8 cellular contexts compared by ENCODE assay signal in the genomic region with DNA sequence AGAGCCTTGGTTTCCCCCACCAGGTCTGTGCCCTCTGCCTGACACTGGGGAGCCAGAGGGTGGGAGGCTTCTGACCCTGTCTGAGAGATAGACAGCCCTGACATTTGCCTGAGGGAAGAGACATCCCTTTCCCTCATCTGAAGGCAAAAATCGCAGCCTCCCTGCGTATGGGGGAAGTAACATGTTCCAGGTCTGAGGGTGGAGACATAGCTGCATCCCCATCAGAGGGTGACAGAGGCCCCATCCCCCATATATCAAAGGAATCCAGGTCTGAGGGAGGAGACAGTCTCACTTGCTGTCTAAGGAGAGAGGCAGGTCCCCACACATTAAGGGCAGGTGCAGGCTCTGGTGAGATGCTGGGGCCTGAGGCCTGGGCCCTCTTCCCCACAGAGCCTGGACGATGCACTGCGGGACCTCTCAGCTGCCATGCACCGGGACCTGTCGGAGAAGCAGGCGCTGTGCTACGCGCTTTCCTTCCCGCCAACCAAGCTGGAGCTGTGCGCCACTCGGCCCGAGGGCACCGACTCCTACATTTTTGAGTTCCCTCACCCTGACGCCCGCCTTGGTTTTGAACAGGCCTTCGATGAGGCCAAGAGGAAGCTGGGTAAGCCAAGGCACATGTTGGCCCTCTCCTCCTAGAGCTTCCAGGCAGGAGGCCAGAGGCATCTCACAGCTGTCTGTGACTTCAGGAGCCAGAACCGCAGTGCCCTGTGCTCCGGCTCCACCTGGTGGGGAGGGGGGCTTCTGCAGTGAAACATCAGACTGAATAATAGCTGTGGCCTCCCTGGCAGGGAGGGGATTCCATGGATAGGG. TPM values are rescaled to one million over a fixed set of nuclear protein-coding genes. Genes with fewer than 3 reads are reported as not detected.
A peak's percentile ranks its signal among the peaks of the same experiment; 100 is the strongest.
DNase-seq lines count a peak whose midpoint lies in the region; ATAC-seq and TF ChIP-seq lines count a peak whose summit lies in the region.

No MANE protein-coding gene starts in this region.

- ATAC-seq in activated CD8-positive, alpha-beta T cell treated with anti-CD3 and anti-CD28 coated beads for 36 hours: peak; percentile 63
- ATAC-seq in HG02678 (IDR thresholded peaks at IDR 0.05; ENCODE audit: unreplicated experiment) (no peak), HG03175 (IDR thresholded peaks at IDR 0.05; ENCODE audit: unreplicated experiment) (no peak)

- H3K27me3 ChIP-seq in thyroid gland: no peaks in the 10 kb centered on the region

- H3K4me1 Mint-ChIP-seq in activated CD8-positive, alpha-beta T cell treated with anti-CD3 and anti-CD28 coated beads for 36 hours (ENCODE audit: low read depth): peaks cover under 1% of the 10 kb centered on the region

- no peak overlapping the region for H3K4me3 ChIP-seq in thyroid gland (replicated peaks in 1 of 3)

- peak overlapping the region in 2 of 3 donors; percentile 11 to 24 for H3K27ac ChIP-seq in thyroid gland

- 83 to 92% methylated on average over 11 to 19 of the region's 19 CpGs for WGBS in thyroid gland, 2 donors

- H3K27ac Mint-ChIP-seq in activated CD8-positive, alpha-beta T cell treated with anti-CD3 and anti-CD28 coated beads for 36 hours: no peak overlapping the region

- H3K9me3 ChIP-seq in thyroid gland: no peaks in the 10 kb centered on the region

- CTCF ChIA-PET in activated CD8-positive, alpha-beta T cell treated with anti-CD3 and anti-CD28 coated beads for 36 hours (lab: Charles Lee): interaction anchor here (0.6 to 4.0 kb wide), 20 partner anchors 10 to 303 kb away, joined by 3 to 52 read pairs (median 5); a partner anchor contains a TSS

- TF ChIP-seq POLR2A in thyroid gland (IDR thresholded peaks at IDR 0.05): no peak

- H3K36me3 Mint-ChIP-seq in activated CD8-positive, alpha-beta T cell treated with anti-CD3 and anti-CD28 coated beads for 36 hours (ENCODE audit: low read depth): no peaks in the 10 kb centered on the region

- peaks cover 56 to 69% of the 10 kb centered on the region in 2 donors for H3K36me3 ChIP-seq in thyroid gland

- H3K4me3 Mint-ChIP-seq in activated CD8-positive, alpha-beta T cell treated with anti-CD3 and anti-CD28 coated beads for 36 hours: no peak overlapping the region

- H3K9me3 Mint-ChIP-seq in activated CD8-positive, alpha-beta T cell treated with anti-CD3 and anti-CD28 coated beads for 36 hours: no peaks in the 10 kb centered on the region

- DNase-seq in EH (ENCODE audit: low read depth) (peak; percentile 37), globus pallidus (ENCODE audit: low spot score) (peak; percentile 33), thyroid gland (no peak)
- DNase-seq in activated CD8-positive, alpha-beta T cell treated with anti-CD3 and anti-CD28 coated beads for 36 hours: peak; percentile 57
- no peak for DNase-seq in activated CD8-positive, alpha-beta memory T cell treated with anti-CD3 and anti-CD28 coated beads, Interleukin-2, amount 50 U/mL, for 48 hours

- POLR2A ChIA-PET in activated CD8-positive, alpha-beta T cell treated with anti-CD3 and anti-CD28 coated beads for 36 hours (lab: Charles Lee): interaction anchor here (0.8 kb wide), 1 partner anchor 22 kb away, joined by 3 read pairs; no protein-coding TSS in a partner anchor

- TF ChIP-seq CTCF in LNCAP (IDR thresholded peaks at IDR 0.05): peak; percentile 46
- peak; percentile 22 for TF ChIP-seq CTCF in activated CD8-positive, alpha-beta T cell treated with anti-CD3 and anti-CD28 coated beads for 36 hours (IDR thresholded peaks at IDR 0.05)
- TF ChIP-seq CTCF in thyroid gland (IDR thresholded peaks at IDR 0.05): no peak

- intact Hi-C loops in activated CD8-positive, alpha-beta T cell treated with anti-CD3 and anti-CD28 coated beads for 36 hours (cut with micrococcal nuclease): no loop called here
- intact Hi-C loops in thyroid gland (cut with DNase I): no loop called here

- no peaks in the 10 kb centered on the region for H3K27me3 Mint-ChIP-seq in activated CD8-positive, alpha-beta T cell treated with anti-CD3 and anti-CD28 coated beads for 36 hours

- H3K4me1 ChIP-seq in thyroid gland: peaks cover 0 to 3% of the 10 kb centered on the region in 2 donors

RNA-seq across cellular contexts. Expression of a gene that starts 16.1 kb away (rescaled TPM):
- total RNA-seq in activated CD8-positive, alpha-beta T cell treated with anti-CD3 and anti-CD28 coated beads for 36 hours: 10 to 100 TPM; 26.6 to 29.6 TPM
- 1 to 10 TPM; 1.6 to 3.5 (median 1.9) TPM for total RNA-seq in thyroid gland

RNA-seq across cellular contexts. Expression of a gene that starts 52.1 kb away (rescaled TPM):
- total RNA-seq in activated CD8-positive, alpha-beta T cell treated with anti-CD3 and anti-CD28 coated beads for 36 hours: under 1 TPM; 0.07 to 0.41 TPM
- 100 to 1,000 TPM in 1 of 4 donors, 10 to 100 TPM in 3; 54.0 to 125 (median 61.4) TPM for total RNA-seq in thyroid gland

Comparison
In these comparisons a context has a peak if more than half of its experiments do, and no peak if none do; other contexts are left out.
1. DNase-seq: peak in EH (single experiment), activated CD8-positive, alpha-beta T cell treated with anti-CD3 and anti-CD28 coated beads for 36 hours (single experiment) and globus pallidus (single experiment); none in thyroid gland (0 of 2) and activated CD8-positive, alpha-beta memory T cell treated with anti-CD3 and anti-CD28 coated beads, Interleukin-2, amount 50 U/mL, for 48 hours (single experiment).
2. CTCF ChIP-seq: peak in LNCAP (single experiment) and activated CD8-positive, alpha-beta T cell treated with anti-CD3 and anti-CD28 coated beads for 36 hours (single experiment); none in thyroid gland (0 of 6).
3. RNA of a gene that starts 16.1 kb away (total RNA-seq): 26.6 to 29.6 TPM in activated CD8-positive, alpha-beta T cell treated with anti-CD3 and anti-CD28 coated beads for 36 hours; 1.6 to 3.5 TPM in thyroid gland; every median in the first group is over 4 times any median in the second.
4. RNA of a gene that starts 52.1 kb away (total RNA-seq): 54.0 to 125 TPM in thyroid gland; 0.07 to 0.41 TPM in activated CD8-positive, alpha-beta T cell treated with anti-CD3 and anti-CD28 coated beads for 36 hours; every median in the first group is over 10 times any median in the second.